ENCODE assay signal across 19 cellular contexts in genomic region chr16:8919934-8920465, GRCh38. TPM values are rescaled to one million over a fixed set of nuclear protein-coding genes. Genes with fewer than 3 reads are reported as not detected.
A peak's percentile ranks its signal among the peaks of the same experiment; 100 is the strongest.
DNase-seq lines count a peak whose midpoint lies in the region; ATAC-seq lines count a peak whose summit lies in the region.
"Had no signal": no experiment of that assay in that cellular context is flagged by ENCODE, and none has a peak within 500 bp of the region (broad histone marks: within the 10 kb centered on the region; RNA-seq: fewer than 3 reads in every experiment).

No MANE protein-coding gene starts in this region.

- no peak for ATAC-seq in stimulated activated naive CD8-positive, alpha-beta T cell treated with anti-CD3 and anti-CD28 coated beads, Interleukin-15, Interleukin-2, amounts not matched to agents 100 U/mL and 50 U/mL, for 24 hours
- peak; percentile 64 for ATAC-seq in activated naive CD8-positive, alpha-beta T cell treated with anti-CD3 and anti-CD28 coated beads, Interleukin-2, amount 10 ng/mL, durations not matched to agents 7 days and 5 days (ENCODE audit: low read depth)
- ATAC-seq in GM21367 (IDR thresholded peaks at IDR 0.05; ENCODE audit: unreplicated experiment) = no peak
- no peak for ATAC-seq in GM19463 (IDR thresholded peaks at IDR 0.05; ENCODE audit: unreplicated experiment)
- no peak for ATAC-seq in HG03108 (IDR thresholded peaks at IDR 0.05; ENCODE audit: unreplicated experiment)
- ATAC-seq: body of pancreas had no signal

- H3K27me3 Mint-ChIP-seq in stimulated activated naive CD8-positive, alpha-beta T cell treated with anti-CD3 and anti-CD28 coated beads, Interleukin-15, Interleukin-2, amounts not matched to agents 100 ng/mL and 50 ng/mL, for 24 hours = no peaks in the 10 kb centered on the region
- no peaks in the 10 kb centered on the region for H3K27me3 Mint-ChIP-seq in activated naive CD8-positive, alpha-beta T cell treated with anti-CD3 and anti-CD28 coated beads, Interleukin-2, amount 10 ng/mL, durations not matched to agents 7 days and 5 days
- H3K27me3 Mint-ChIP-seq: dendritic cell treated with granulocyte-macrophage colony-stimulating factor and Interleukin-4, amounts not matched to agents 40 ng/mL and 50 ng/mL, for 4 days had no signal

- H3K4me3 Mint-ChIP-seq in stimulated activated naive CD8-positive, alpha-beta T cell treated with anti-CD3 and anti-CD28 coated beads, Interleukin-15, Interleukin-2, amounts not matched to agents 100 ng/mL and 50 ng/mL, for 24 hours = peak overlapping the region; percentile 4
- peak overlapping the region; percentile 68 for H3K4me3 Mint-ChIP-seq in activated naive CD8-positive, alpha-beta T cell treated with anti-CD3 and anti-CD28 coated beads, Interleukin-2, amount 10 ng/mL, durations not matched to agents 7 days and 5 days
- H3K4me3 Mint-ChIP-seq: dendritic cell treated with granulocyte-macrophage colony-stimulating factor and Interleukin-4, amounts not matched to agents 40 ng/mL and 50 ng/mL, for 4 days; neural crest cell had no signal

- DNase-seq in NCI-H1436 (lab: John Stamatoyannopoulos, UW) = peak; percentile 65
- no peak for DNase-seq in NCI-H1436 treated with DMSO at 0.1 percent for 48 hours (lab: John Stamatoyannopoulos, UW)
- no peak for DNase-seq in stimulated activated naive CD8-positive, alpha-beta T cell treated with anti-CD3 and anti-CD28 coated beads, Interleukin-15, Interleukin-2, amounts not matched to agents 100 U/mL and 50 U/mL, for 24 hours
- DNase-seq in activated naive CD8-positive, alpha-beta T cell treated with anti-CD3 and anti-CD28 coated beads, Interleukin-2, amount 10 ng/mL, durations not matched to agents 7 days and 5 days = no peak
- DNase-seq: activated CD8-positive, alpha-beta memory T cell treated with anti-CD3 and anti-CD28 coated beads for 24 hours; activated gamma-delta T cell; body of pancreas; foreskin melanocyte; NCI-H1105 treated with DMSO at 0.1 percent for 48 hours; NK-92 treated with Interleukin-12 subunit alpha and Interleukin-12 subunit beta, amount 100 ng/mL, for 24 hours; SK-N-SH; thyroid gland had no signal

- peaks cover 92% of the 10 kb centered on the region for H3K36me3 Mint-ChIP-seq in stimulated activated naive CD8-positive, alpha-beta T cell treated with anti-CD3 and anti-CD28 coated beads, Interleukin-15, Interleukin-2, amounts not matched to agents 100 ng/mL and 50 ng/mL, for 24 hours (ENCODE audit: low read depth)
- H3K36me3 Mint-ChIP-seq in activated naive CD8-positive, alpha-beta T cell treated with anti-CD3 and anti-CD28 coated beads, Interleukin-2, amount 10 ng/mL, durations not matched to agents 7 days and 5 days = peaks cover 50% of the 10 kb centered on the region

- H3K27ac Mint-ChIP-seq in stimulated activated naive CD8-positive, alpha-beta T cell treated with anti-CD3 and anti-CD28 coated beads, Interleukin-15, Interleukin-2, amounts not matched to agents 100 ng/mL and 50 ng/mL, for 24 hours = peak overlapping the region; percentile 89
- peak overlapping the region; percentile 66 for H3K27ac Mint-ChIP-seq in activated naive CD8-positive, alpha-beta T cell treated with anti-CD3 and anti-CD28 coated beads, Interleukin-2, amount 10 ng/mL, durations not matched to agents 7 days and 5 days
- H3K27ac Mint-ChIP-seq: dendritic cell treated with granulocyte-macrophage colony-stimulating factor and Interleukin-4, amounts not matched to agents 40 ng/mL and 50 ng/mL, for 4 days had no signal

- no peaks in the 10 kb centered on the region for H3K9me3 Mint-ChIP-seq in stimulated activated naive CD8-positive, alpha-beta T cell treated with anti-CD3 and anti-CD28 coated beads, Interleukin-15, Interleukin-2, amounts not matched to agents 100 ng/mL and 50 ng/mL, for 24 hours
- H3K9me3 Mint-ChIP-seq in activated naive CD8-positive, alpha-beta T cell treated with anti-CD3 and anti-CD28 coated beads, Interleukin-2, amount 10 ng/mL, durations not matched to agents 7 days and 5 days = no peaks in the 10 kb centered on the region
- H3K9me3 Mint-ChIP-seq: dendritic cell treated with granulocyte-macrophage colony-stimulating factor and Interleukin-4, amounts not matched to agents 40 ng/mL and 50 ng/mL, for 4 days; neural crest cell had no signal

- POLR2A ChIA-PET in activated naive CD8-positive, alpha-beta T cell treated with anti-CD3 and anti-CD28 coated beads, Interleukin-2, amount 10 ng/mL, durations not matched to agents 7 days and 5 days (lab: Charles Lee) = no interaction called here

- H3K4me1 Mint-ChIP-seq in stimulated activated naive CD8-positive, alpha-beta T cell treated with anti-CD3 and anti-CD28 coated beads, Interleukin-15, Interleukin-2, amounts not matched to agents 100 ng/mL and 50 ng/mL, for 24 hours (ENCODE audit: low read depth) = peaks cover 68% of the 10 kb centered on the region
- H3K4me1 Mint-ChIP-seq in activated naive CD8-positive, alpha-beta T cell treated with anti-CD3 and anti-CD28 coated beads, Interleukin-2, amount 10 ng/mL, durations not matched to agents 7 days and 5 days = peaks cover 51% of the 10 kb centered on the region

RNA-seq across cellular contexts. Expression of gene LITAFD, which starts 37.8 kb away (rescaled TPM):
- not detected for total RNA-seq in activated naive CD8-positive, alpha-beta T cell treated with anti-CD3 and anti-CD28 coated beads, Interleukin-2, amount 10 ng/mL, durations not matched to agents 7 days and 5 days
- total RNA-seq: body of pancreas, neural crest cell, RPMI7951, thyroid gland had no signal

RNA-seq across cellular contexts. Expression of gene USP7, which starts 43.7 kb away (rescaled TPM):
- total RNA-seq in activated naive CD8-positive, alpha-beta T cell treated with anti-CD3 and anti-CD28 coated beads, Interleukin-2, amount 10 ng/mL, durations not matched to agents 7 days and 5 days = 100 to 1,000 TPM; 153 to 162 TPM

RNA-seq across cellular contexts. Expression of gene CARHSP1, which starts 51.2 kb away (rescaled TPM):
- 100 to 1,000 TPM; 157 to 173 TPM for total RNA-seq in activated naive CD8-positive, alpha-beta T cell treated with anti-CD3 and anti-CD28 coated beads, Interleukin-2, amount 10 ng/mL, durations not matched to agents 7 days and 5 days
